Comparison of ENCODE assay signal across 16 cellular contexts in genomic region chr9:91972711-91973110, GRCh38. TPM values are rescaled to one million over a fixed set of nuclear protein-coding genes. Genes with fewer than 3 reads are reported as not detected.
DNase-seq lines count a peak whose midpoint lies in the region; ATAC-seq lines count a peak whose summit lies in the region.
"Had no signal": no experiment of that assay in that cellular context is flagged by ENCODE, and none has a peak within 500 bp of the region (broad histone marks: within the 10 kb centered on the region; RNA-seq: fewer than 3 reads in every experiment).

No MANE protein-coding gene starts in this region.

- DNase-seq in islet precursor cell (peak; percentile 23), NCI-H1694 (lab: John Stamatoyannopoulos, UW) (no peak), immature natural killer cell (no peak)
- DNase-seq: C1 segment of cervical spinal cord; Calu3; CD4-positive, alpha-beta memory T cell; COR-L47; DMS53; DMS79 treated with DMSO at 0.1 percent for 48 hours; GF-D8; HFFc6 had no signal

- H3K9ac ChIP-seq in rectal smooth muscle tissue (ENCODE audit: low read length) = no peak overlapping the region
- no peak overlapping the region for H3K9ac ChIP-seq in stomach smooth muscle (ENCODE audit: low read length in 2 of 2)

- H3K4me1 ChIP-seq in rectal smooth muscle tissue (ENCODE audit: control insufficient read depth, insufficient read depth, low read length) = no peaks in the 10 kb centered on the region
- peaks cover 8% of the 10 kb centered on the region for H3K4me1 ChIP-seq in stomach smooth muscle (ENCODE audit: control insufficient read depth, insufficient read depth, low read length)
- H3K4me1 ChIP-seq: HAP-1 had no signal

- no peaks in the 10 kb centered on the region for H3K9me3 ChIP-seq in stomach smooth muscle (ENCODE audit: control insufficient read depth in 2 of 2, low read length in 2 of 2)
- H3K9me3 ChIP-seq: HAP-1 had no signal

- peak overlapping the region; percentile 46 for H3K27ac ChIP-seq in rectal smooth muscle tissue (ENCODE audit: low read depth, low read length)
- peak overlapping the region; percentile 31 for H3K27ac ChIP-seq in stomach smooth muscle (ENCODE audit: low read length)

- no peaks in the 10 kb centered on the region for H3K27me3 ChIP-seq in rectal smooth muscle tissue (ENCODE audit: control insufficient read depth, insufficient read depth, low read length)
- H3K27me3 ChIP-seq in stomach smooth muscle (ENCODE audit: control insufficient read depth in 1 of 2, insufficient read depth in 2 of 2, low read length in 2 of 2) = no peaks in the 10 kb centered on the region

- no peaks in the 10 kb centered on the region for H3K36me3 Mint-ChIP-seq in immature natural killer cell
- H3K36me3 Mint-ChIP-seq: CD4-positive, alpha-beta memory T cell had no signal

- no peak overlapping the region for H3K4me3 Mint-ChIP-seq in immature natural killer cell
- H3K4me3 Mint-ChIP-seq: CD4-positive, alpha-beta memory T cell; GM23338; HFFc6 had no signal

- H3K4me1 Mint-ChIP-seq in immature natural killer cell = no peaks in the 10 kb centered on the region
- H3K4me1 Mint-ChIP-seq: CD4-positive, alpha-beta memory T cell; GM23338 had no signal

- no peaks in the 10 kb centered on the region for H3K9me3 Mint-ChIP-seq in immature natural killer cell
- H3K9me3 Mint-ChIP-seq: CD4-positive, alpha-beta memory T cell; GM23338; HFFc6 had no signal

- H3K36me3 ChIP-seq in rectal smooth muscle tissue (ENCODE audit: control insufficient read depth, insufficient read depth, low read length) = no peaks in the 10 kb centered on the region
- H3K36me3 ChIP-seq in stomach smooth muscle (ENCODE audit: control insufficient read depth in 2 of 2, insufficient read depth in 2 of 2, low read length in 2 of 2) = no peaks in the 10 kb centered on the region
- H3K36me3 ChIP-seq: HAP-1 had no signal

- peaks cover 6 to 12% (median 7%) of the 10 kb centered on the region in 3 donors for H3K27me3 Mint-ChIP-seq in immature natural killer cell (ENCODE audit: low read depth in 3 of 3)

- H3K4me3 ChIP-seq in rectal smooth muscle tissue (ENCODE audit: low read length) (no peak overlapping the region), stomach smooth muscle (ENCODE audit: low read length in 2 of 2) (no peak overlapping the region)
- H3K4me3 ChIP-seq: GM23338, HAP-1 had no signal

- H3K27ac Mint-ChIP-seq in immature natural killer cell = no peak overlapping the region
- H3K27ac Mint-ChIP-seq: CD4-positive, alpha-beta memory T cell; GM23338; HFFc6 had no signal

- no peak for ATAC-seq in HG02870 (IDR thresholded peaks at IDR 0.05; ENCODE audit: unreplicated experiment)
- ATAC-seq: GM23338 had no signal

RNA-seq across cellular contexts. Expression of gene ROR2, which starts 22.7 kb away (rescaled TPM):
- polyA plus RNA-seq in immature natural killer cell = not detected
